ENCODE assay signal across 8 cellular contexts in genomic region chr9:125236535-125237159, GRCh38. TPM values are rescaled to one million over a fixed set of nuclear protein-coding genes. Genes with fewer than 3 reads are reported as not detected.
A peak's percentile ranks its signal among the peaks of the same experiment; 100 is the strongest.
DNase-seq lines count a peak whose midpoint lies in the region; ATAC-seq and TF ChIP-seq lines count a peak whose summit lies in the region.
"Not testable (repeated sequence)": the region's sequence is repeated elsewhere in the genome, so short reads cannot be mapped to it uniquely, and the experiment has no call there.

No MANE protein-coding gene starts in this region.

- ATAC-seq in activated B cell treated with CpG ODN at 0.5 μM for 24 hours (ENCODE audit: low read depth); activated naive CD8-positive, alpha-beta T cell treated with anti-CD3 and anti-CD28 coated beads, Interleukin-2, amount 10 ng/mL, durations not matched to agents 7 days and 5 days (ENCODE audit: low read depth); effector memory CD8-positive, alpha-beta T cell (replicated peaks); upper lobe of right lung: not testable (repeated sequence)

- CTCF ChIA-PET in Caco-2 (lab: Charles Lee) = interaction anchor here (0.6 kb wide), 1 partner anchor 14 kb away, joined by 3 read pairs; no protein-coding TSS in a partner anchor
- CTCF ChIA-PET in activated B cell treated with CpG ODN at 0.5 μM for 24 hours (lab: Charles Lee) = interaction anchor here (0.6 kb wide), 1 partner anchor 574 kb away, joined by 7 read pairs; no protein-coding TSS in a partner anchor

- intact Hi-C loops in Caco-2 (cut with micrococcal nuclease; ENCODE audit: unreplicated experiment); activated B cell treated with CpG ODN at 0.5 μM for 24 hours (cut with micrococcal nuclease); upper lobe of right lung (cut with DNase I): not testable (repeated sequence)

- not testable (repeated sequence) for H3K4me3 ChIP-seq in Caco-2 (ENCODE audit: low read depth, low read length); neural progenitor cell
- H3K4me3 ChIP-seq in OCI-LY1 (ENCODE audit: low read depth, low read length, poor library complexity, severe bottlenecking) (peak overlapping the region; percentile 95), upper lobe of right lung (peak overlapping the region; percentile 83)

- H3K9me2 ChIP-seq in OCI-LY1 (ENCODE audit: low read depth, low read length) = not testable (repeated sequence)

- H3K9ac ChIP-seq in OCI-LY1 (ENCODE audit: low read length); neural progenitor cell: not testable (repeated sequence)

- H2AFZ ChIP-seq in OCI-LY1 (ENCODE audit: low read length); neural progenitor cell (replicated peaks): not testable (repeated sequence)

- H3K4me1 ChIP-seq in Caco-2 (peaks cover 20% of the 10 kb centered on the region; the same call in 1 of the 2 replicates), OCI-LY1 (ENCODE audit: insufficient read depth, low read length, severe bottlenecking) (peaks cover 49% of the 10 kb centered on the region), neural progenitor cell (peaks cover 23% of the 10 kb centered on the region), upper lobe of right lung (peaks cover 52% of the 10 kb centered on the region)

- H3K9me3 ChIP-seq in Caco-2; OCI-LY1 (ENCODE audit: low read length); neural progenitor cell (ENCODE audit: low read depth); upper lobe of right lung: not testable (repeated sequence)

- DNase-seq in Caco-2; activated B cell treated with CpG ODN at 0.5 μM for 24 hours; activated naive CD8-positive, alpha-beta T cell treated with anti-CD3 and anti-CD28 coated beads, Interleukin-2, amount 10 ng/mL, durations not matched to agents 7 days and 5 days; effector memory CD8-positive, alpha-beta T cell; neural progenitor cell (ENCODE audit: low spot score); upper lobe of right lung: not testable (repeated sequence)
- DNase-seq in immature natural killer cell = peak in 1 of 3 donors; percentile 21

- H3F3A ChIP-seq in OCI-LY1 (ENCODE audit: insufficient read depth, low read length) (peaks cover 41% of the 10 kb centered on the region), neural progenitor cell (ENCODE audit: low read depth) (peaks cover 62% of the 10 kb centered on the region)

- not testable (repeated sequence) for H3K36me3 ChIP-seq in Caco-2 (ENCODE audit: control insufficient read depth, insufficient read depth, low read length)
- H3K36me3 ChIP-seq in OCI-LY1 (ENCODE audit: insufficient read depth, low read length) (peaks cover 72% of the 10 kb centered on the region), neural progenitor cell (peaks cover 32% of the 10 kb centered on the region), upper lobe of right lung (peaks cover 73% of the 10 kb centered on the region)

- H3K4me1 Mint-ChIP-seq in Caco-2 (ENCODE audit: low read depth, unreplicated experiment) (peaks cover 20% of the 10 kb centered on the region), activated B cell treated with CpG ODN at 0.5 μM for 24 hours (peaks cover 57% of the 10 kb centered on the region), immature natural killer cell (peaks cover 55 to 66% of the 10 kb centered on the region in 2 donors), neural progenitor cell (peaks cover 38% of the 10 kb centered on the region)
- H3K4me1 Mint-ChIP-seq in activated naive CD8-positive, alpha-beta T cell treated with anti-CD3 and anti-CD28 coated beads, Interleukin-2, amount 10 ng/mL, durations not matched to agents 7 days and 5 days = peaks cover 34% of the 10 kb centered on the region
- H3K4me1 Mint-ChIP-seq in effector memory CD8-positive, alpha-beta T cell (ENCODE audit: low read depth in 2 of 2) = peaks cover 43 to 52% of the 10 kb centered on the region in 2 donors

- not testable (repeated sequence) for H4K20me1 ChIP-seq in OCI-LY1 (ENCODE audit: insufficient read depth, low read length)
- peaks cover 62% of the 10 kb centered on the region for H4K20me1 ChIP-seq in neural progenitor cell (ENCODE audit: low read depth)

- H3K4me2 ChIP-seq in OCI-LY1 (ENCODE audit: low read length) (peak overlapping the region; percentile 85), neural progenitor cell (peak overlapping the region; percentile 92)

- H3K4me3 Mint-ChIP-seq in Caco-2 (ENCODE audit: unreplicated experiment) = not testable (repeated sequence)
- H3K4me3 Mint-ChIP-seq in activated B cell treated with CpG ODN at 0.5 μM for 24 hours = peak overlapping the region; percentile 50
- peak overlapping the region; percentile 55 for H3K4me3 Mint-ChIP-seq in activated naive CD8-positive, alpha-beta T cell treated with anti-CD3 and anti-CD28 coated beads, Interleukin-2, amount 10 ng/mL, durations not matched to agents 7 days and 5 days
- peak overlapping the region; percentile 15 to 64 for H3K4me3 Mint-ChIP-seq in effector memory CD8-positive, alpha-beta T cell
- H3K4me3 Mint-ChIP-seq in immature natural killer cell = peak overlapping the region; percentile 44 to 61 (median 46)
- peak overlapping the region; percentile 16 for H3K4me3 Mint-ChIP-seq in neural progenitor cell

- H3K27ac Mint-ChIP-seq in Caco-2 (ENCODE audit: unreplicated experiment) (peak overlapping the region; percentile 25), immature natural killer cell (peak overlapping the region; percentile 28 to 76 (median 48))
- not testable (repeated sequence) for H3K27ac Mint-ChIP-seq in activated B cell treated with CpG ODN at 0.5 μM for 24 hours, neural progenitor cell
- H3K27ac Mint-ChIP-seq in activated naive CD8-positive, alpha-beta T cell treated with anti-CD3 and anti-CD28 coated beads, Interleukin-2, amount 10 ng/mL, durations not matched to agents 7 days and 5 days = peak overlapping the region; percentile 42
- peak overlapping the region; percentile 24 to 77 for H3K27ac Mint-ChIP-seq in effector memory CD8-positive, alpha-beta T cell

- peaks cover 31% of the 10 kb centered on the region for H3K79me2 ChIP-seq in OCI-LY1 (ENCODE audit: insufficient read depth, low read length)
- peaks cover 58% of the 10 kb centered on the region for H3K79me2 ChIP-seq in neural progenitor cell (ENCODE audit: low read depth)

- not testable (repeated sequence) for H3K27me3 ChIP-seq in Caco-2 (replicated peaks; ENCODE audit: control insufficient read depth, insufficient read depth, low read length); OCI-LY1 (ENCODE audit: insufficient read depth, low read length); neural progenitor cell; upper lobe of right lung

- TSS peak; percentile 5 for BruUV-seq in Caco-2 (replicated peaks; lab: Mats Ljungman, UMichigan)

- not testable (repeated sequence) for H3K27ac ChIP-seq in OCI-LY1 (ENCODE audit: low read depth, low read length, poor library complexity, severe bottlenecking); neural progenitor cell; upper lobe of right lung

- not testable (repeated sequence) for H3K9me3 Mint-ChIP-seq in Caco-2 (ENCODE audit: unreplicated experiment); activated B cell treated with CpG ODN at 0.5 μM for 24 hours; activated naive CD8-positive, alpha-beta T cell treated with anti-CD3 and anti-CD28 coated beads, Interleukin-2, amount 10 ng/mL, durations not matched to agents 7 days and 5 days; effector memory CD8-positive, alpha-beta T cell; immature natural killer cell; neural progenitor cell

- POLR2A ChIA-PET in Caco-2 (lab: Charles Lee) = interaction anchor here (0.6 kb wide), 1 partner anchor 1361 kb away, joined by 3 read pairs; no protein-coding TSS in a partner anchor
- POLR2A ChIA-PET in activated B cell treated with CpG ODN at 0.5 μM for 24 hours (lab: Charles Lee) = interaction anchor here (0.7 kb wide), 2 partner anchors 11 to 374 kb away, joined by 5 to 7 read pairs; no protein-coding TSS in a partner anchor
- POLR2A ChIA-PET in activated naive CD8-positive, alpha-beta T cell treated with anti-CD3 and anti-CD28 coated beads, Interleukin-2, amount 10 ng/mL, durations not matched to agents 7 days and 5 days (lab: Charles Lee) = interaction anchor here (1.1 kb wide), 1 partner anchor 41 kb away, joined by 3 read pairs; no protein-coding TSS in a partner anchor

- peaks cover 87% of the 10 kb centered on the region for H3K36me3 Mint-ChIP-seq in Caco-2 (ENCODE audit: insufficient read depth, unreplicated experiment)
- peaks cover 81% of the 10 kb centered on the region for H3K36me3 Mint-ChIP-seq in activated B cell treated with CpG ODN at 0.5 μM for 24 hours (ENCODE audit: low read depth)
- peaks cover 45% of the 10 kb centered on the region for H3K36me3 Mint-ChIP-seq in activated naive CD8-positive, alpha-beta T cell treated with anti-CD3 and anti-CD28 coated beads, Interleukin-2, amount 10 ng/mL, durations not matched to agents 7 days and 5 days
- H3K36me3 Mint-ChIP-seq in effector memory CD8-positive, alpha-beta T cell (ENCODE audit: insufficient read depth) = peaks cover 91% of the 10 kb centered on the region
- H3K36me3 Mint-ChIP-seq in immature natural killer cell = peaks cover 25 to 60% (median 45%) of the 10 kb centered on the region in 3 donors
- peaks cover 52% of the 10 kb centered on the region for H3K36me3 Mint-ChIP-seq in neural progenitor cell

- not testable (repeated sequence) for H3K27me3 Mint-ChIP-seq in Caco-2 (ENCODE audit: insufficient read depth, unreplicated experiment); activated B cell treated with CpG ODN at 0.5 μM for 24 hours; activated naive CD8-positive, alpha-beta T cell treated with anti-CD3 and anti-CD28 coated beads, Interleukin-2, amount 10 ng/mL, durations not matched to agents 7 days and 5 days; effector memory CD8-positive, alpha-beta T cell; neural progenitor cell (ENCODE audit: insufficient read depth, low read depth)
- H3K27me3 Mint-ChIP-seq in immature natural killer cell (ENCODE audit: low read depth in 3 of 3) = peaks cover 15 to 38% (median 34%) of the 10 kb centered on the region in 3 donors

- TF ChIP-seq CTCF in Caco-2 (IDR thresholded peaks at IDR 0.05; ENCODE audit: insufficient read depth in 1 of 2, low read depth in 1 of 2, low read length in 1 of 2, severe bottlenecking in 1 of 2, unreplicated experiment in 1 of 2); OCI-LY1 (IDR thresholded peaks at IDR 0.05; ENCODE audit: low read length); activated B cell treated with CpG ODN at 0.5 μM for 24 hours (IDR thresholded peaks at IDR 0.05); neural progenitor cell (IDR thresholded peaks at IDR 0.05); upper lobe of right lung (IDR thresholded peaks at IDR 0.05): not testable (repeated sequence)

RNA-seq across cellular contexts. Expression of gene HSPA5, which starts 4.5 kb away (rescaled TPM):
- 287 and 288 TPM in 2 replicates for total RNA-seq in Caco-2 (2022)
- 118 and 119 TPM in 2 replicates for total RNA-seq in activated B cell treated with CpG ODN at 0.5 μM for 24 hours
- total RNA-seq in activated naive CD8-positive, alpha-beta T cell treated with anti-CD3 and anti-CD28 coated beads, Interleukin-2, amount 10 ng/mL, durations not matched to agents 7 days and 5 days = 10 to 100 TPM; 77.4 to 81.3 TPM
- polyA plus RNA-seq in immature natural killer cell = 100 to 1,000 TPM; 192 to 379 (median 292) TPM
- total RNA-seq in neural progenitor cell (ENCODE audit: low replicate concordance) = 39.1 and 44.2 TPM in 2 replicates
- 282 TPM for total RNA-seq in upper lobe of right lung

RNA-seq across cellular contexts. Expression of gene GAPVD1, which starts 25.0 kb away (rescaled TPM):
- total RNA-seq in Caco-2 (2022) (66.2 TPM in 2 replicates), activated B cell treated with CpG ODN at 0.5 μM for 24 hours (46.6 and 53.9 TPM in 2 replicates), neural progenitor cell (ENCODE audit: low replicate concordance) (33.1 and 43.5 TPM in 2 replicates), upper lobe of right lung (68.9 TPM)
- 10 to 100 TPM; 57.8 to 58.7 TPM for total RNA-seq in activated naive CD8-positive, alpha-beta T cell treated with anti-CD3 and anti-CD28 coated beads, Interleukin-2, amount 10 ng/mL, durations not matched to agents 7 days and 5 days
- 10 to 100 TPM; 18.1 to 53.3 (median 28.7) TPM for polyA plus RNA-seq in immature natural killer cell

RNA-seq across cellular contexts. Expression of gene RABEPK, which starts 36.3 kb away (rescaled TPM):
- total RNA-seq in Caco-2 (2022) (28.1 and 28.4 TPM in 2 replicates), activated B cell treated with CpG ODN at 0.5 μM for 24 hours (19.1 and 19.4 TPM in 2 replicates), neural progenitor cell (ENCODE audit: low replicate concordance) (7.8 and 12.4 TPM in 2 replicates), upper lobe of right lung (10.0 TPM)
- total RNA-seq in activated naive CD8-positive, alpha-beta T cell treated with anti-CD3 and anti-CD28 coated beads, Interleukin-2, amount 10 ng/mL, durations not matched to agents 7 days and 5 days = 10 to 100 TPM in 1 of 2 experiments, 1 to 10 TPM in 1; 9.9 to 12.3 TPM
- 10 to 100 TPM; 23.6 to 44.1 (median 28.2) TPM for polyA plus RNA-seq in immature natural killer cell

RNA-seq across cellular contexts. Expression of gene PPP6C, which starts 47.0 kb away (rescaled TPM):
- total RNA-seq in Caco-2 (2022) = 37.4 and 41.2 TPM in 2 replicates
- total RNA-seq in activated B cell treated with CpG ODN at 0.5 μM for 24 hours = 41.2 and 47.0 TPM in 2 replicates
- total RNA-seq in activated naive CD8-positive, alpha-beta T cell treated with anti-CD3 and anti-CD28 coated beads, Interleukin-2, amount 10 ng/mL, durations not matched to agents 7 days and 5 days = 10 to 100 TPM; 48.8 to 50.4 TPM
- polyA plus RNA-seq in immature natural killer cell = 10 to 100 TPM; 34.3 to 48.2 (median 46.9) TPM
- total RNA-seq in neural progenitor cell (ENCODE audit: low replicate concordance) = 41.7 and 61.7 TPM in 2 replicates
- total RNA-seq in upper lobe of right lung = 42.2 TPM
